1 cellular context compared by ENCODE assay signal in genomic region chr3:169467703-169468102, GRCh38.
TF ChIP-seq lines count a peak whose summit lies in the region.

No MANE protein-coding gene starts in this region.

TF ChIP-seq in K562, 482 proteins besides CTCF, POLR2A, EP300 and RAD21 (continued from another document):
- TF ChIP-seq RREB1 (CRISPR knock-in tag; IDR thresholded peaks at IDR 0.05): no peak
- TF ChIP-seq TEAD4 (IDR thresholded peaks at IDR 0.05; ENCODE audit: low read length): no peak
- TF ChIP-seq TEAD4 (CRISPR knock-in tag; IDR thresholded peaks at IDR 0.05; ENCODE audit: borderline replicate concordance): no peak
- peak; percentile 61 for TF ChIP-seq NFE2 (IDR thresholded peaks at IDR 0.05; ENCODE audit: low read depth)
- no peak for TF ChIP-seq KAT8 (IDR thresholded peaks at IDR 0.05; ENCODE audit: low read depth)
- no peak for TF ChIP-seq LEF1 (IDR thresholded peaks at IDR 0.05)
- no peak for TF ChIP-seq GABPB2 (CRISPR knock-in tag; conservative IDR thresholded peaks at IDR 0.05)
- TF ChIP-seq MAFG (tag; conservative IDR thresholded peaks at IDR 0.05): peak; percentile 28; the same call in 1 of the 2 replicates
- TF ChIP-seq, protein P1, sequence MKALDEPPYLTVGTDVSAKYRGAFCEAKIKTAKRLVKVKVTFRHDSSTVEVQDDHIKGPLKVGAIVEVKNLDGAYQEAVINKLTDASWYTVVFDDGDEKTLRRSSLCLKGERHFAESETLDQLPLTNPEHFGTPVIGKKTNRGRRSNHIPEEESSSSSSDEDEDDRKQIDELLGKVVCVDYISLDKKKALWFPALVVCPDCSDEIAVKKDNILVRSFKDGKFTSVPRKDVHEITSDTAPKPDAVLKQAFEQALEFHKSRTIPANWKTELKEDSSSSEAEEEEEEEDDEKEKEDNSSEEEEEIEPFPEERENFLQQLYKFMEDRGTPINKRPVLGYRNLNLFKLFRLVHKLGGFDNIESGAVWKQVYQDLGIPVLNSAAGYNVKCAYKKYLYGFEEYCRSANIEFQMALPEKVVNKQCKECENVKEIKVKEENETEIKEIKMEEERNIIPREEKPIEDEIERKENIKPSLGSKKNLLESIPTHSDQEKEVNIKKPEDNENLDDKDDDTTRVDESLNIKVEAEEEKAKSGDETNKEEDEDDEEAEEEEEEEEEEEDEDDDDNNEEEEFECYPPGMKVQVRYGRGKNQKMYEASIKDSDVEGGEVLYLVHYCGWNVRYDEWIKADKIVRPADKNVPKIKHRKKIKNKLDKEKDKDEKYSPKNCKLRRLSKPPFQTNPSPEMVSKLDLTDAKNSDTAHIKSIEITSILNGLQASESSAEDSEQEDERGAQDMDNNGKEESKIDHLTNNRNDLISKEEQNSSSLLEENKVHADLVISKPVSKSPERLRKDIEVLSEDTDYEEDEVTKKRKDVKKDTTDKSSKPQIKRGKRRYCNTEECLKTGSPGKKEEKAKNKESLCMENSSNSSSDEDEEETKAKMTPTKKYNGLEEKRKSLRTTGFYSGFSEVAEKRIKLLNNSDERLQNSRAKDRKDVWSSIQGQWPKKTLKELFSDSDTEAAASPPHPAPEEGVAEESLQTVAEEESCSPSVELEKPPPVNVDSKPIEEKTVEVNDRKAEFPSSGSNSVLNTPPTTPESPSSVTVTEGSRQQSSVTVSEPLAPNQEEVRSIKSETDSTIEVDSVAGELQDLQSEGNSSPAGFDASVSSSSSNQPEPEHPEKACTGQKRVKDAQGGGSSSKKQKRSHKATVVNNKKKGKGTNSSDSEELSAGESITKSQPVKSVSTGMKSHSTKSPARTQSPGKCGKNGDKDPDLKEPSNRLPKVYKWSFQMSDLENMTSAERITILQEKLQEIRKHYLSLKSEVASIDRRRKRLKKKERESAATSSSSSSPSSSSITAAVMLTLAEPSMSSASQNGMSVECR (CRISPR knock-in tag; IDR thresholded peaks at IDR 0.05): no peak
- no peak for TF ChIP-seq MCM5 (IDR thresholded peaks at IDR 0.05; ENCODE audit: low read depth)
- 0 out of 2 replicates have a peak, but pooled peaks have one; percentile 6 for TF ChIP-seq C11orf30 (IDR thresholded peaks at IDR 0.05; ENCODE audit: low read depth)
